ENCODE assay signal across 1 cellular context in the genomic region with DNA sequence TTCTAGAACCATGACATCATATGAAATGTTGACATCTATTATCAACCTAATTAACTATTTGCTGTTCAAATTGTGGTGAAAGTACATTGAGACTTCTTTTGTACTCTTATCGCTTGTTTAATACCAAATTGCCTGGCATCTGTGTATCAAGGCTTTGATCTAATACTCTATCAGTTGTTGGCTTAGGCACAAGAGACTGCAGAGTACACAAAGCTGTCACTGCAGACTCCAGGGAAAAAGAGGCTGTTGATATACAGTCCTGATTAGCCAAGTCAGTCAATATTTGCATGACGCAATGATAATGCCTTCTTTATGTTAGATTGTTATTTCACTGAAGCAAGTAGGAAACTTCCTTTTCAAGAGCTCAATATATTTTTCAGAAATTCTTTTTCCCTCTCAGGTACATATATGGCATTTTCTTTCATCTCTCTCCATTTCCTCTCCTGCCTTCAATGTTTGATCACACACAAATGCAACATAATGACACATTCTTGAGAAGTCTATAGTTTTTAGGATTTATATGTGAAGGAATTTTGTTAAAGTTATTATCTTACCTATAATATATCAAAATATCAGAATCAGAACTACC.
TF ChIP-seq lines count a peak whose summit lies in the region.

No MANE protein-coding gene starts in this region.

TF ChIP-seq in HepG2, 621 proteins besides CTCF, POLR2A, EP300 and RAD21 (continued from another document and continues in another):
- TF ChIP-seq, protein P1, sequence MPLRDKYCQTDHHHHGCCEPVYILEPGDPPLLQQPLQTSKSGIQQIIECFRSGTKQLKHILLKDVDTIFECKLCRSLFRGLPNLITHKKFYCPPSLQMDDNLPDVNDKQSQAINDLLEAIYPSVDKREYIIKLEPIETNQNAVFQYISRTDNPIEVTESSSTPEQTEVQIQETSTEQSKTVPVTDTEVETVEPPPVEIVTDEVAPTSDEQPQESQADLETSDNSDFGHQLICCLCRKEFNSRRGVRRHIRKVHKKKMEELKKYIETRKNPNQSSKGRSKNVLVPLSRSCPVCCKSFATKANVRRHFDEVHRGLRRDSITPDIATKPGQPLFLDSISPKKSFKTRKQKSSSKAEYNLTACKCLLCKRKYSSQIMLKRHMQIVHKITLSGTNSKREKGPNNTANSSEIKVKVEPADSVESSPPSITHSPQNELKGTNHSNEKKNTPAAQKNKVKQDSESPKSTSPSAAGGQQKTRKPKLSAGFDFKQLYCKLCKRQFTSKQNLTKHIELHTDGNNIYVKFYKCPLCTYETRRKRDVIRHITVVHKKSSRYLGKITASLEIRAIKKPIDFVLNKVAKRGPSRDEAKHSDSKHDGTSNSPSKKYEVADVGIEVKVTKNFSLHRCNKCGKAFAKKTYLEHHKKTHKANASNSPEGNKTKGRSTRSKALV (CRISPR knock-in tag; IDR thresholded peaks at IDR 0.05) = no peak
- TF ChIP-seq ZNF614 (CRISPR knock-in tag; IDR thresholded peaks at IDR 0.05; ENCODE audit: borderline replicate concordance) (peak; percentile 78), JDP2 (CRISPR knock-in tag; IDR thresholded peaks at IDR 0.05; ENCODE audit: borderline replicate concordance) (peak; percentile 54; the same call in 1 of the 2 replicates), MIER2 (CRISPR knock-in tag; IDR thresholded peaks at IDR 0.05) (peak; percentile 53; the same call in 1 of the 2 replicates), CBX2 (IDR thresholded peaks at IDR 0.05; ENCODE audit: low read depth, low read length) (no peak), CBX2 (CRISPR knock-in tag; IDR thresholded peaks at IDR 0.05; ENCODE audit: low read depth) (0 out of 2 replicates have a peak, but pooled peaks have one; percentile 43), TOPORS (CRISPR knock-in tag; IDR thresholded peaks at IDR 0.05) (no peak), ISL2 (CRISPR knock-in tag; IDR thresholded peaks at IDR 0.05) (peak; percentile 99), ZNF749 (CRISPR knock-in tag; IDR thresholded peaks at IDR 0.05; ENCODE audit: borderline replicate concordance) (peak; percentile 95), CCDC6 (CRISPR knock-in tag; IDR thresholded peaks at IDR 0.05) (no peak; the same call in 1 of the 2 replicates), BCL6 (CRISPR knock-in tag; IDR thresholded peaks at IDR 0.05) (peak; percentile 94), NKX3-1 (CRISPR knock-in tag; IDR thresholded peaks at IDR 0.05) (peak; percentile 98), PCBP1 (IDR thresholded peaks at IDR 0.05; ENCODE audit: borderline replicate concordance, low read depth, low read length) (0 out of 2 replicates have a peak, but pooled peaks have one; percentile 24), ZKSCAN8 (CRISPR knock-in tag; IDR thresholded peaks at IDR 0.05; ENCODE audit: borderline replicate concordance) (no peak), SP1 (IDR thresholded peaks at IDR 0.05) (no peak), SP1 (CRISPR knock-in tag; IDR thresholded peaks at IDR 0.05) (peak; percentile 35; the same call in 1 of the 2 replicates), THAP11 (CRISPR knock-in tag; IDR thresholded peaks at IDR 0.05) (peak; percentile 45; the same call in 1 of the 2 replicates), MXI1 (IDR thresholded peaks at IDR 0.05; ENCODE audit: borderline replicate concordance, low read depth, low read length) (no peak), KDM3A (CRISPR knock-in tag; IDR thresholded peaks at IDR 0.05; ENCODE audit: low read depth) (peak; percentile 81; the same call in 1 of the 2 replicates), FOSL1 (CRISPR knock-in tag; IDR thresholded peaks at IDR 0.05; ENCODE audit: borderline replicate concordance) (no peak), ZNF274 (CRISPR knock-in tag; IDR thresholded peaks at IDR 0.05) (no peak), ZBTB38 (CRISPR knock-in tag; IDR thresholded peaks at IDR 0.05) (no peak), ZNF7 (CRISPR knock-in tag; IDR thresholded peaks at IDR 0.05) (no peak), ZNF703 (CRISPR knock-in tag; IDR thresholded peaks at IDR 0.05; ENCODE audit: borderline replicate concordance) (peak; percentile 98), MLLT10 (CRISPR knock-in tag; IDR thresholded peaks at IDR 0.05) (no peak), ZNF530 (CRISPR knock-in tag; IDR thresholded peaks at IDR 0.05; ENCODE audit: low read depth) (no peak), ZNF83 (CRISPR knock-in tag; IDR thresholded peaks at IDR 0.05; ENCODE audit: borderline replicate concordance) (no peak), SCMH1 (CRISPR knock-in tag; IDR thresholded peaks at IDR 0.05; ENCODE audit: borderline replicate concordance) (no peak), FOSL2 (CRISPR knock-in tag; IDR thresholded peaks at IDR 0.05) (peak; percentile 88), TBX2 (CRISPR knock-in tag; IDR thresholded peaks at IDR 0.05; ENCODE audit: borderline replicate concordance) (peak; percentile 99), PPARG (CRISPR knock-in tag; conservative IDR thresholded peaks at IDR 0.05) (peak; percentile 77), PAF1 (CRISPR knock-in tag; IDR thresholded peaks at IDR 0.05) (no peak), SUZ12 (IDR thresholded peaks at IDR 0.05; ENCODE audit: low read depth, low read length) (no peak)
- TF ChIP-seq, protein P2, sequence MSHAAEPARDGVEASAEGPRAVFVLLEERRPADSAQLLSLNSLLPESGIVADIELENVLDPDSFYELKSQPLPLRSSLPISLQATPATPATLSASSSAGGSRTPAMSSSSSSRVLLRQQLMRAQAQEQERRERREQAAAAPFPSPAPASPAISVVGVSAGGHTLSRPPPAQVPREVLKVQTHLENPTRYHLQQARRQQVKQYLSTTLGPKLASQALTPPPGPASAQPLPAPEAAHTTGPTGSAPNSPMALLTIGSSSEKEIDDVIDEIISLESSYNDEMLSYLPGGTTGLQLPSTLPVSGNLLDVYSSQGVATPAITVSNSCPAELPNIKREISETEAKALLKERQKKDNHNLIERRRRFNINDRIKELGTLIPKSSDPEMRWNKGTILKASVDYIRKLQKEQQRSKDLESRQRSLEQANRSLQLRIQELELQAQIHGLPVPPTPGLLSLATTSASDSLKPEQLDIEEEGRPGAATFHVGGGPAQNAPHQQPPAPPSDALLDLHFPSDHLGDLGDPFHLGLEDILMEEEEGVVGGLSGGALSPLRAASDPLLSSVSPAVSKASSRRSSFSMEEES (CRISPR knock-in tag; IDR thresholded peaks at IDR 0.05) = peak; percentile 35; the same call in 1 of the 2 replicates
- TF ChIP-seq, protein P3, sequence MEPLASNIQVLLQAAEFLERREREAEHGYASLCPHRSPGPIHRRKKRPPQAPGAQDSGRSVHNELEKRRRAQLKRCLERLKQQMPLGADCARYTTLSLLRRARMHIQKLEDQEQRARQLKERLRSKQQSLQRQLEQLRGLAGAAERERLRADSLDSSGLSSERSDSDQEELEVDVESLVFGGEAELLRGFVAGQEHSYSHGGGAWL (CRISPR knock-in tag; IDR thresholded peaks at IDR 0.05) = no peak
- TF ChIP-seq, protein P4, sequence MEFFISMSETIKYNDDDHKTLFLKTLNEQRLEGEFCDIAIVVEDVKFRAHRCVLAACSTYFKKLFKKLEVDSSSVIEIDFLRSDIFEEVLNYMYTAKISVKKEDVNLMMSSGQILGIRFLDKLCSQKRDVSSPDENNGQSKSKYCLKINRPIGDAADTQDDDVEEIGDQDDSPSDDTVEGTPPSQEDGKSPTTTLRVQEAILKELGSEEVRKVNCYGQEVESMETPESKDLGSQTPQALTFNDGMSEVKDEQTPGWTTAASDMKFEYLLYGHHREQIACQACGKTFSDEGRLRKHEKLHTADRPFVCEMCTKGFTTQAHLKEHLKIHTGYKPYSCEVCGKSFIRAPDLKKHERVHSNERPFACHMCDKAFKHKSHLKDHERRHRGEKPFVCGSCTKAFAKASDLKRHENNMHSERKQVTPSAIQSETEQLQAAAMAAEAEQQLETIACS (CRISPR knock-in tag; IDR thresholded peaks at IDR 0.05) = no peak
- TF ChIP-seq, protein P5, sequence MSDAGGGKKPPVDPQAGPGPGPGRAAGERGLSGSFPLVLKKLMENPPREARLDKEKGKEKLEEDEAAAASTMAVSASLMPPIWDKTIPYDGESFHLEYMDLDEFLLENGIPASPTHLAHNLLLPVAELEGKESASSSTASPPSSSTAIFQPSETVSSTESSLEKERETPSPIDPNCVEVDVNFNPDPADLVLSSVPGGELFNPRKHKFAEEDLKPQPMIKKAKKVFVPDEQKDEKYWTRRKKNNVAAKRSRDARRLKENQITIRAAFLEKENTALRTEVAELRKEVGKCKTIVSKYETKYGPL (CRISPR knock-in tag; IDR thresholded peaks at IDR 0.05) = peak; percentile 53; the same call in 1 of the 2 replicates
- TF ChIP-seq, protein P6, sequence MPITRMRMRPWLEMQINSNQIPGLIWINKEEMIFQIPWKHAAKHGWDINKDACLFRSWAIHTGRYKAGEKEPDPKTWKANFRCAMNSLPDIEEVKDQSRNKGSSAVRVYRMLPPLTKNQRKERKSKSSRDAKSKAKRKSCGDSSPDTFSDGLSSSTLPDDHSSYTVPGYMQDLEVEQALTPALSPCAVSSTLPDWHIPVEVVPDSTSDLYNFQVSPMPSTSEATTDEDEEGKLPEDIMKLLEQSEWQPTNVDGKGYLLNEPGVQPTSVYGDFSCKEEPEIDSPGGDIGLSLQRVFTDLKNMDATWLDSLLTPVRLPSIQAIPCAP (CRISPR knock-in tag; IDR thresholded peaks at IDR 0.05; ENCODE audit: low read depth) = no peak
- TF ChIP-seq, protein P7, sequence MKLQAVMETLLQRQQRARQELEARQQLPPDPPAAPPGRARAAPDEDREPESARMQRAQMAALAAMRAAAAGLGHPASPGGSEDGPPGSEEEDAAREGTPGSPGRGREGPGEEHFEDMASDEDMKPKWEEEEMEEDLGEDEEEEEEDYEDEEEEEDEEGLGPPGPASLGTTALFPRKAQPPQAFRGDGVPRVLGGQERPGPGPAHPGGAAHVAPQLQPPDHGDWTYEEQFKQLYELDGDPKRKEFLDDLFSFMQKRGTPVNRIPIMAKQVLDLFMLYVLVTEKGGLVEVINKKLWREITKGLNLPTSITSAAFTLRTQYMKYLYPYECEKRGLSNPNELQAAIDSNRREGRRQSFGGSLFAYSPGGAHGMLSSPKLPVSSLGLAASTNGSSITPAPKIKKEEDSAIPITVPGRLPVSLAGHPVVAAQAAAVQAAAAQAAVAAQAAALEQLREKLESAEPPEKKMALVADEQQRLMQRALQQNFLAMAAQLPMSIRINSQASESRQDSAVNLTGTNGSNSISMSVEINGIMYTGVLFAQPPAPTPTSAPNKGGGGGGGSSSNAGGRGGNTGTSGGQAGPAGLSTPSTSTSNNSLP (IDR thresholded peaks at IDR 0.05; ENCODE audit: low read depth, low read length) = peak; percentile 96
- TF ChIP-seq, protein P8, sequence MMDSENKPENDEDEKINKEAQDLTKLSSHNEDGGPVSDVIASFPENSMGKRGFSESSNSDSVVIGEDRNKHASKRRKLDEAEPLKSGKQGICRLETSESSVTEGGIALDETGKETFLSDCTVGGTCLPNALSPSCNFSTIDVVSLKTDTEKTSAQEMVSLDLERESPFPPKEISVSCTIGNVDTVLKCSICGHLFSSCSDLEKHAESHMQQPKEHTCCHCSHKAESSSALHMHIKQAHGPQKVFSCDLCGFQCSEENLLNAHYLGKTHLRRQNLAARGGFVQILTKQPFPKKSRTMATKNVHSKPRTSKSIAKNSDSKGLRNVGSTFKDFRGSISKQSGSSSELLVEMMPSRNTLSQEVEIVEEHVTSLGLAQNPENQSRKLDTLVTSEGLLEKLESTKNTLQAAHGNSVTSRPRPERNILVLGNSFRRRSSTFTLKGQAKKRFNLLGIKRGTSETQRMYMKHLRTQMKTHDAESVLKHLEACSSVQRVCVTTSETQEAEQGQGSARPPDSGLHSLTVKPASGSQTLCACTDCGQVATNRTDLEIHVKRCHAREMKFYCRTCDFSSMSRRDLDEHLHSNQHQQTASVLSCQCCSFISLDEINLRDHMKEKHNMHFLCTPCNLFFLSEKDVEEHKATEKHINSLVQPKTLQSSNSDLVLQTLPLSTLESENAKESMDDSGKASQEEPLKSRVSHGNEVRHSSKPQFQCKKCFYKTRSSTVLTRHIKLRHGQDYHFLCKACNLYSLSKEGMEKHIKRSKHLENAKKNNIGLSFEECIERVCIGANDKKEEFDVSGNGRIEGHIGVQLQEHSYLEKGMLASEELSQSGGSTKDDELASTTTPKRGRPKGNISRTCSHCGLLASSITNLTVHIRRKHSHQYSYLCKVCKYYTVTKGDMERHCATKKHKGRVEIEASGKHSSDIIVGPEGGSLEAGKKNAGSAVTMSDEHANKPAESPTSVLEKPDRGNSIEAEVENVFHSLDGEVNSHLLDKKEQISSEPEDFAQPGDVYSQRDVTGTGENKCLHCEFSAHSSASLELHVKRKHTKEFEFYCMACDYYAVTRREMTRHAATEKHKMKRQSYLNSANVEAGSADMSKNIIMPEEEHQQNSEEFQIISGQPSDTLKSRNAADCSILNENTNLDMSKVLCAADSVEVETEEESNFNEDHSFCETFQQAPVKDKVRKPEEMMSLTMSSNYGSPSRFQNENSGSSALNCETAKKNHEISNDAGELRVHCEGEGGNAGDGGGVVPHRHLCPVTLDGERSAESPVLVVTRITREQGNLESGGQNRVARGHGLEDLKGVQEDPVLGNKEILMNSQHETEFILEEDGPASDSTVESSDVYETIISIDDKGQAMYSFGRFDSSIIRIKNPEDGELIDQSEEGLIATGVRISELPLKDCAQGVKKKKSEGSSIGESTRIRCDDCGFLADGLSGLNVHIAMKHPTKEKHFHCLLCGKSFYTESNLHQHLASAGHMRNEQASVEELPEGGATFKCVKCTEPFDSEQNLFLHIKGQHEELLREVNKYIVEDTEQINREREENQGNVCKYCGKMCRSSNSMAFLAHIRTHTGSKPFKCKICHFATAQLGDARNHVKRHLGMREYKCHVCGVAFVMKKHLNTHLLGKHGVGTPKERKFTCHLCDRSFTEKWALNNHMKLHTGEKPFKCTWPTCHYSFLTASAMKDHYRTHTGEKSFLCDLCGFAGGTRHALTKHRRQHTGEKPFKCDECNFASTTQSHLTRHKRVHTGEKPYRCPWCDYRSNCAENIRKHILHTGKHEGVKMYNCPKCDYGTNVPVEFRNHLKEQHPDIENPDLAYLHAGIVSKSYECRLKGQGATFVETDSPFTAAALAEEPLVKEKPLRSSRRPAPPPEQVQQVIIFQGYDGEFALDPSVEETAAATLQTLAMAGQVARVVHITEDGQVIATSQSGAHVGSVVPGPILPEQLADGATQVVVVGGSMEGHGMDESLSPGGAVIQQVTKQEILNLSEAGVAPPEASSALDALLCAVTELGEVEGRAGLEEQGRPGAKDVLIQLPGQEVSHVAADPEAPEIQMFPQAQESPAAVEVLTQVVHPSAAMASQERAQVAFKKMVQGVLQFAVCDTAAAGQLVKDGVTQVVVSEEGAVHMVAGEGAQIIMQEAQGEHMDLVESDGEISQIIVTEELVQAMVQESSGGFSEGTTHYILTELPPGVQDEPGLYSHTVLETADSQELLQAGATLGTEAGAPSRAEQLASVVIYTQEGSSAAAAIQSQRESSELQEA (CRISPR knock-in tag; IDR thresholded peaks at IDR 0.05; ENCODE audit: not compliant biosample characterization) = no peak
